Comparison of ENCODE assay signal across 7 cellular contexts in the genomic region with DNA sequence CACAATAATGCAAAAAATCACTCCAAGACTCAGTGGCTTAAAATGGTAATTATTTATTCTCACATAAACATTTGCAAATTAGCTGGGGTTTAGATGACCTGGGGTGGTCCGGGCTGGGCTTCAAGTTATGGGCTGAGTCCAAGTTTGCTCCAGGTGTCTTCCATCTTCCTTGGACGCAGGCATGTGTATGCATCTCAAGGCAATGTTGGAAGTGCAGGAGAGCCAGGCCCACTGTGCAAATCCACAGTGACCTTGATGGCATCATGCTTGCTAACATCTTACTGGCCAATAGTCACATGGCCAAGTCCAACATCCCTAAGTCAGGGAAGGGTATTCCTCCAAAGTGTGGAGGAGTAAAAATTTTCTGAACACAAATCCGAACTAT.
DNase-seq lines count a peak whose midpoint lies in the region; ATAC-seq and TF ChIP-seq lines count a peak whose summit lies in the region.
"Not testable (repeated sequence)": the region's sequence is repeated elsewhere in the genome, so short reads cannot be mapped to it uniquely, and the experiment has no call there.

No MANE protein-coding gene starts in this region.

- not testable (repeated sequence) for H3K9me3 Mint-ChIP-seq in CD4-positive, alpha-beta T cell; activated T-helper 17 cell treated with anti-CD3 and anti-CD28 coated beads, Interleukin-2, amount 50 U/mL, for 72 hours; mesothelial cell of epicardium; progenitor cell of endocrine pancreas (ENCODE audit: low read depth)

- not testable (repeated sequence) for H3K27ac ChIP-seq in CD4-positive, alpha-beta T cell (ENCODE audit: low read depth, low read length); HCT116 (ENCODE audit: low read depth, low read length); SU-DHL-6 (ENCODE audit: low read depth, low read length)
- peak overlapping the region; percentile 94 for H3K27ac ChIP-seq in hepatocyte

- H3K4me2 ChIP-seq in HCT116 (ENCODE audit: low read length); hepatocyte: not testable (repeated sequence)
- peak overlapping the region; percentile 70 for H3K4me2 ChIP-seq in SU-DHL-6 (ENCODE audit: low read depth, low read length, poor library complexity, severe bottlenecking)

- intact Hi-C loops in CD4-positive, alpha-beta T cell (cut with DNase I, micrococcal nuclease); HCT116 (cut with micrococcal nuclease): not testable (repeated sequence)

- H3K36me3 ChIP-seq in HCT116 (ENCODE audit: control insufficient read depth in 1 of 2, insufficient read depth in 2 of 2, low read length in 2 of 2); SU-DHL-6 (ENCODE audit: low read length); hepatocyte (replicated peaks; ENCODE audit: insufficient read depth, low read depth): not testable (repeated sequence)

- not testable (repeated sequence) for H3K36me3 Mint-ChIP-seq in CD4-positive, alpha-beta T cell (ENCODE audit: low read depth); activated T-helper 17 cell treated with anti-CD3 and anti-CD28 coated beads, Interleukin-2, amount 50 U/mL, for 72 hours (ENCODE audit: low read depth); mesothelial cell of epicardium; progenitor cell of endocrine pancreas (ENCODE audit: insufficient read depth)

- H4K20me1 ChIP-seq in HCT116 (ENCODE audit: insufficient read depth); SU-DHL-6 (ENCODE audit: low read depth, low read length); hepatocyte (ENCODE audit: insufficient read depth, poor library complexity, severe bottlenecking): not testable (repeated sequence)

- not testable (repeated sequence) for H3K9ac ChIP-seq in HCT116 (ENCODE audit: low read length); SU-DHL-6 (ENCODE audit: low read length)

- H3K27me3 Mint-ChIP-seq in CD4-positive, alpha-beta T cell; activated T-helper 17 cell treated with anti-CD3 and anti-CD28 coated beads, Interleukin-2, amount 50 U/mL, for 72 hours; mesothelial cell of epicardium (ENCODE audit: low read depth); progenitor cell of endocrine pancreas: not testable (repeated sequence)

- not testable (repeated sequence) for H3K27me3 ChIP-seq in CD4-positive, alpha-beta T cell (ENCODE audit: control insufficient read depth, insufficient read depth, low read length); HCT116 (ENCODE audit: insufficient read depth, low read length); SU-DHL-6 (ENCODE audit: low read length); hepatocyte

- not testable (repeated sequence) for H3K4me3 ChIP-seq in HCT116 (replicated peaks in 1 of 2; ENCODE audit: low read depth in 1 of 2, low read length in 2 of 2); SU-DHL-6 (ENCODE audit: insufficient read depth, low read length, poor library complexity, severe bottlenecking); hepatocyte

- H3K4me1 Mint-ChIP-seq in CD4-positive, alpha-beta T cell (ENCODE audit: low read depth), result peaks cover 52% of the 10 kb centered on the region
- peaks cover 40% of the 10 kb centered on the region for H3K4me1 Mint-ChIP-seq in activated T-helper 17 cell treated with anti-CD3 and anti-CD28 coated beads, Interleukin-2, amount 50 U/mL, for 72 hours
- H3K4me1 Mint-ChIP-seq in mesothelial cell of epicardium (peaks cover 56% of the 10 kb centered on the region), progenitor cell of endocrine pancreas (ENCODE audit: low read depth) (peaks cover 60% of the 10 kb centered on the region)

- TF ChIP-seq POLR2A in HCT116 (IDR thresholded peaks at IDR 0.05; ENCODE audit: borderline replicate concordance, extremely low read depth, insufficient read depth, insufficient read length), result not testable (repeated sequence)

- DNase-seq in CD4-positive, alpha-beta T cell; HCT116 (ENCODE audit: low read depth, low spot score); hepatocyte (ENCODE audit: low spot score); mesothelial cell of epicardium (ENCODE audit: low spot score in 2 of 2, unreplicated experiment in 2 of 2); progenitor cell of endocrine pancreas (ENCODE audit: low spot score, unreplicated experiment): not testable (repeated sequence)

- peaks cover 22% of the 10 kb centered on the region for H3F3A ChIP-seq in SU-DHL-6 (ENCODE audit: insufficient read depth)

- peak overlapping the region; percentile 27 for H3K27ac Mint-ChIP-seq in CD4-positive, alpha-beta T cell
- not testable (repeated sequence) for H3K27ac Mint-ChIP-seq in activated T-helper 17 cell treated with anti-CD3 and anti-CD28 coated beads, Interleukin-2, amount 50 U/mL, for 72 hours
- H3K27ac Mint-ChIP-seq in mesothelial cell of epicardium (peak overlapping the region; percentile 99), progenitor cell of endocrine pancreas (peak overlapping the region; percentile 99)

- not testable (repeated sequence) for BruUV-seq in HCT116 (replicated peaks; lab: Mats Ljungman, UMichigan)

- peak overlapping the region; percentile 35 for H2AFZ ChIP-seq in HCT116 (ENCODE audit: low read depth, low read length, poor library complexity, severe bottlenecking)
- H2AFZ ChIP-seq in SU-DHL-6 (ENCODE audit: low read depth, low read length, severe bottlenecking); hepatocyte: not testable (repeated sequence)

- POLR2A ChIA-PET in CD4-positive, alpha-beta T cell (lab: Charles Lee), result interaction anchor here (1.0 to 2.4 kb wide), 3 partner anchors 16 to 254 kb away, joined by 3 to 15 read pairs (median 4); no protein-coding TSS in a partner anchor
- POLR2A ChIA-PET in HCT116 (lab: Charles Lee), result not testable (repeated sequence)

- not testable (repeated sequence) for H3K9me2 ChIP-seq in HCT116 (ENCODE audit: insufficient read depth); SU-DHL-6 (replicated peaks; ENCODE audit: insufficient read depth, low read length); hepatocyte (replicated peaks; ENCODE audit: insufficient read depth)

- H3K79me2 ChIP-seq in HCT116 (ENCODE audit: insufficient read depth, low read length); SU-DHL-6 (ENCODE audit: insufficient read depth, low read length); hepatocyte: not testable (repeated sequence)

- not testable (repeated sequence) for H3K9me3 ChIP-seq in CD4-positive, alpha-beta T cell (ENCODE audit: control insufficient read depth, low read length); HCT116 (ENCODE audit: control insufficient read depth in 1 of 2, insufficient read depth in 1 of 2, low read depth in 1 of 2, low read length in 2 of 2); SU-DHL-6 (ENCODE audit: insufficient read depth, low read length); hepatocyte (ENCODE audit: low read depth)

- WGBS in hepatocyte (ENCODE audit: low lambda C conversion rate, missing lambda C conversion rate), result 75% methylated on average over 3 of the region's 3 CpGs

- ATAC-seq in CD4-positive, alpha-beta T cell (ENCODE audit: poor library complexity); HCT116; activated T-helper 17 cell treated with anti-CD3 and anti-CD28 coated beads, Interleukin-2, amount 50 U/mL, for 72 hours (replicated peaks): not testable (repeated sequence)

- not testable (repeated sequence) for H3K4me3 Mint-ChIP-seq in CD4-positive, alpha-beta T cell; mesothelial cell of epicardium; progenitor cell of endocrine pancreas (ENCODE audit: low read depth)
- peak overlapping the region; percentile 34 for H3K4me3 Mint-ChIP-seq in activated T-helper 17 cell treated with anti-CD3 and anti-CD28 coated beads, Interleukin-2, amount 50 U/mL, for 72 hours

- TF ChIP-seq RAD21 in HCT116 (IDR thresholded peaks at IDR 0.05; ENCODE audit: low read depth), result not testable (repeated sequence)

- CTCF ChIA-PET in CD4-positive, alpha-beta T cell (lab: Charles Lee), result interaction anchor here (1.0 kb wide), 1 partner anchor 52 kb away, joined by 3 read pairs; no protein-coding TSS in a partner anchor
- CTCF ChIA-PET in HCT116 (lab: Charles Lee), result not testable (repeated sequence)

- TF ChIP-seq CTCF in CD4-positive, alpha-beta T cell (IDR thresholded peaks at IDR 0.05); HCT116 (IDR thresholded peaks at IDR 0.05 in 2 of 3, conservative IDR thresholded peaks at IDR 0.05 in 1 of 3; ENCODE audit: borderline replicate concordance in 1 of 3, insufficient read depth in 1 of 3, low read depth in 2 of 3, low read length in 2 of 3); SU-DHL-6 (IDR thresholded peaks at IDR 0.05; ENCODE audit: insufficient read depth, low read length, poor library complexity, severe bottlenecking); hepatocyte (IDR thresholded peaks at IDR 0.05; ENCODE audit: poor library complexity); mesothelial cell of epicardium (IDR thresholded peaks at IDR 0.05; ENCODE audit: unreplicated experiment); progenitor cell of endocrine pancreas (IDR thresholded peaks at IDR 0.05; ENCODE audit: unreplicated experiment): not testable (repeated sequence)

- RAD21 ChIA-PET in HCT116 (lab: Charles Lee; ENCODE audit: low non-redundant PET in 1 of 2, low total read pairs in 2 of 2, uncharacterized antibody in 2 of 2, unreplicated experiment in 2 of 2), result not testable (repeated sequence)

- H3K4me1 ChIP-seq in HCT116 (ENCODE audit: control insufficient read depth in 1 of 2, insufficient read depth in 2 of 2, low read length in 2 of 2) (peaks cover 32 to 39% of the 10 kb centered on the region in 2 experiments), hepatocyte (ENCODE audit: insufficient read depth) (peaks cover 50% of the 10 kb centered on the region)
